In genomic region chr9:124006448-124007156, GRCh38 we compare ENCODE assay signal across 15 cellular contexts. TPM values are rescaled to one million over a fixed set of nuclear protein-coding genes. Genes with fewer than 3 reads are reported as not detected.
DNase-seq lines count a peak whose midpoint lies in the region; ATAC-seq and TF ChIP-seq lines count a peak whose summit lies in the region.
"Had no signal": no experiment of that assay in that cellular context is flagged by ENCODE, and none has a peak within 500 bp of the region (broad histone marks: within the 10 kb centered on the region; RNA-seq: fewer than 3 reads in every experiment).

No MANE protein-coding gene starts in this region.

- intact Hi-C loops in HCT116 (cut with micrococcal nuclease) = no loop called here
- intact Hi-C loops in PC-3 (cut with micrococcal nuclease) = loop anchor here (10.0 kb wide), 1 partner anchor 72 kb away; the partner anchor contains the start of gene DENND1A

- RAD21 ChIA-PET in HCT116 (lab: Charles Lee; ENCODE audit: low non-redundant PET in 1 of 2, low total read pairs in 2 of 2, uncharacterized antibody in 2 of 2, unreplicated experiment in 2 of 2) = no interaction called here

- CTCF ChIA-PET in HCT116 (lab: Charles Lee) = no interaction called here
- CTCF ChIA-PET in PC-3 (lab: Charles Lee) = no interaction called here

- H3K9ac ChIP-seq in HCT116 (ENCODE audit: low read length) = no peak overlapping the region
- no peak overlapping the region for H3K9ac ChIP-seq in PC-3 (ENCODE audit: low read length)

- H3K36me3 ChIP-seq in HCT116 (ENCODE audit: control insufficient read depth in 1 of 2, insufficient read depth in 2 of 2, low read length in 2 of 2) (no peaks in the 10 kb centered on the region), PC-3 (ENCODE audit: low read depth, low read length) (no peaks in the 10 kb centered on the region)

- TF ChIP-seq CTCF in HCT116 (IDR thresholded peaks at IDR 0.05 in 2 of 3, conservative IDR thresholded peaks at IDR 0.05 in 1 of 3; ENCODE audit: borderline replicate concordance in 1 of 3, insufficient read depth in 1 of 3, low read depth in 2 of 3, low read length in 2 of 3) (no peak), PC-3 (conservative IDR thresholded peaks at IDR 0.05; ENCODE audit: low read depth, low read length) (no peak)

- H3K79me2 ChIP-seq in HCT116 (ENCODE audit: insufficient read depth, low read length) = no peaks in the 10 kb centered on the region
- H3K79me2 ChIP-seq in PC-3 (ENCODE audit: low read length) = no peaks in the 10 kb centered on the region

- no peak for ATAC-seq in HCT116
- no peak for ATAC-seq in PC-3
- ATAC-seq: stimulated activated effector memory CD8-positive, alpha-beta T cell treated with anti-CD3 and anti-CD28 coated beads, Interleukin-12 subunit alpha, Interleukin-12 subunit beta, amount 100 ng/mL, for 72 hours had no signal

- H3K27me3 ChIP-seq in HCT116 (ENCODE audit: insufficient read depth, low read length) (peaks cover 75% of the 10 kb centered on the region), PC-3 (ENCODE audit: low read length) (peaks cover 94% of the 10 kb centered on the region)

- no peak for TF ChIP-seq RAD21 in HCT116 (IDR thresholded peaks at IDR 0.05; ENCODE audit: low read depth)

- no peaks in the 10 kb centered on the region for H3K9me3 ChIP-seq in HCT116 (ENCODE audit: control insufficient read depth in 1 of 2, insufficient read depth in 1 of 2, low read depth in 1 of 2, low read length in 2 of 2)
- H3K9me3 ChIP-seq in PC-3 (ENCODE audit: low read length) = no peaks in the 10 kb centered on the region

- H3K4me3 ChIP-seq in HCT116 (replicated peaks in 1 of 2; ENCODE audit: low read depth in 1 of 2, low read length in 2 of 2) (no peak overlapping the region), PC-3 (ENCODE audit: low read length) (no peak overlapping the region)

- no peak overlapping the region for H3K27ac ChIP-seq in HCT116 (ENCODE audit: low read depth, low read length)
- H3K27ac ChIP-seq in PC-3 (ENCODE audit: low read length) = no peak overlapping the region

- H3K4me1 ChIP-seq in HCT116 (ENCODE audit: control insufficient read depth in 1 of 2, insufficient read depth in 2 of 2, low read length in 2 of 2) (peaks cover 4 to 33% of the 10 kb centered on the region in 2 experiments; a peak in 3 of 4 replicates), PC-3 (ENCODE audit: insufficient read depth, low read length) (peaks cover 14% of the 10 kb centered on the region; the same call in 1 of the 2 replicates)

- POLR2A ChIA-PET in HCT116 (lab: Charles Lee) = no interaction called here
- POLR2A ChIA-PET in PC-3 (lab: Charles Lee; ENCODE audit: unreplicated experiment) = no interaction called here

- no peak for TF ChIP-seq POLR2A in HCT116 (IDR thresholded peaks at IDR 0.05; ENCODE audit: borderline replicate concordance, extremely low read depth, insufficient read depth, insufficient read length)

- H3K9me2 ChIP-seq in HCT116 (ENCODE audit: insufficient read depth) = no peaks in the 10 kb centered on the region
- no peaks in the 10 kb centered on the region for H3K9me2 ChIP-seq in PC-3 (replicated peaks; ENCODE audit: low read length)

- H3K4me2 ChIP-seq in HCT116 (ENCODE audit: low read length) (peak overlapping the region; percentile 13; the same call in 1 of the 2 replicates), PC-3 (ENCODE audit: low read length) (0 out of 2 replicates have a peak overlapping the region, but pooled peaks have one; percentile 3)

- no TSS peak for BruUV-seq in HCT116 (replicated peaks; lab: Mats Ljungman, UMichigan)
- no TSS peak for BruUV-seq in PC-3 (replicated peaks; lab: Mats Ljungman, UMichigan)

- H2AFZ ChIP-seq in HCT116 (ENCODE audit: low read depth, low read length, poor library complexity, severe bottlenecking) (no peak overlapping the region), PC-3 (ENCODE audit: low read length) (no peak overlapping the region)

- H3F3A ChIP-seq in PC-3 (ENCODE audit: low read length, unreplicated experiment) = no peaks in the 10 kb centered on the region

- H4K20me1 ChIP-seq in HCT116 (ENCODE audit: insufficient read depth) (no peaks in the 10 kb centered on the region), PC-3 (ENCODE audit: low read length) (no peaks in the 10 kb centered on the region)

- DNase-seq in ELF-1 (ENCODE audit: low read depth, low spot score) (peak; percentile 68), HCT116 (ENCODE audit: low read depth, low spot score) (no peak), PC-3 (no peak), medulla oblongata (ENCODE audit: extremely low spot score) (peak; percentile 74), D341Med (ENCODE audit: low spot score) (no peak), DMS153 (lab: John Stamatoyannopoulos, UW) (no peak), nucleus accumbens (lab: John Stamatoyannopoulos, UW) (no peak), NCI-H146 treated with DMSO at 0.1 percent for 48 hours (lab: John Stamatoyannopoulos, UW; ENCODE audit: unreplicated experiment) (no peak)
- DNase-seq: activated CD4-positive, alpha-beta T cell treated with anti-CD3 and anti-CD28 coated beads, Interleukin-2, amount 10 ng/mL, durations not matched to agents 7 days and 5 days; foreskin fibroblast; NCI-H1694; retina; stimulated activated CD4-positive, alpha-beta T cell treated with anti-CD3 and anti-CD28 coated beads, Interleukin-4, amount 100 ng/mL, for 1 hour; SW 1271 had no signal

TF ChIP-seq in HCT116, 20 proteins besides CTCF, POLR2A, EP300 and RAD21:
- no peak for TF ChIP-seq EZH2 (IDR thresholded peaks at IDR 0.05)
- TF ChIP-seq JUND (IDR thresholded peaks at IDR 0.05) = no peak
- no peak for TF ChIP-seq EGR1 (IDR thresholded peaks at IDR 0.05; ENCODE audit: low read depth)
- no peak for TF ChIP-seq ZFX (IDR thresholded peaks at IDR 0.05)
- no peak for TF ChIP-seq ZBTB33 (IDR thresholded peaks at IDR 0.05; ENCODE audit: extremely low read depth, insufficient replicate concordance, low read length)
- TF ChIP-seq ZNF274 (IDR thresholded peaks at IDR 0.05; ENCODE audit: low read depth, low read length) = no peak
- no peak for TF ChIP-seq ATF3 (IDR thresholded peaks at IDR 0.05)
- TF ChIP-seq FOSL1 (IDR thresholded peaks at IDR 0.05; ENCODE audit: low read depth) = no peak
- no peak for TF ChIP-seq SP1 (IDR thresholded peaks at IDR 0.05; ENCODE audit: low read depth)
TF ChIP-seq in HCT116: peak in this region for 0.

RNA-seq across cellular contexts. Expression of gene LHX2, which starts 5.0 kb away (rescaled TPM):
- total RNA-seq in HCT116 (2021; ENCODE audit: unreplicated experiment) (10.2 TPM), PC-3 (2014; rRNA removed) (1.1 TPM in 2 replicates)
- polyA plus RNA-seq in HCT116 (2012) = 7.7 and 9.7 TPM in 2 replicates
- total RNA-seq: activated CD4-positive, alpha-beta T cell treated with anti-CD3 and anti-CD28 coated beads, Interleukin-2, amount 10 ng/mL, durations not matched to agents 7 days and 5 days had no signal

Comparison
In these comparisons a context has a peak if more than half of its experiments do, and no peak if none do; other contexts are left out.
1. DNase-seq: peak in ELF-1 (single experiment) and medulla oblongata (single experiment); none in HCT116 (single experiment), PC-3 (single experiment), D341Med (single experiment), DMS153 (single experiment), nucleus accumbens (0 of 56) and NCI-H146 treated with DMSO at 0.1 percent for 48 hours (single experiment).